Comparison of ENCODE assay signal across 30 cellular contexts in genomic region chr3:15847239-15847638, GRCh38.
"Had no signal": no experiment of that assay in that cellular context is flagged by ENCODE, and none has a peak within 500 bp of the region (broad histone marks: within the 10 kb centered on the region; RNA-seq: fewer than 3 reads in every experiment).

No MANE protein-coding gene starts in this region.

- H3K9me3 Mint-ChIP-seq: immature natural killer cell, naive B cell, natural killer cell had no signal

- H3K27ac Mint-ChIP-seq: immature natural killer cell, mesothelial cell of epicardium, natural killer cell, nephron progenitor cell had no signal

- H3K4me3 Mint-ChIP-seq: immature natural killer cell, mesothelial cell of epicardium, naive B cell, natural killer cell, nephron progenitor cell, neural progenitor cell had no signal

- FAIRE-seq: islet of Langerhans, kidney had no signal

- H3K4me1 Mint-ChIP-seq: mesothelial cell of epicardium, nephron progenitor cell had no signal

- H3K27me3 Mint-ChIP-seq: naive B cell had no signal

- H3K36me3 Mint-ChIP-seq: immature natural killer cell, natural killer cell had no signal

- H3K36me3 ChIP-seq: left lung, lower lobe of right lung, neutrophil, stomach, thyroid gland, transverse colon, upper lobe of left lung had no signal

- ATAC-seq: left colon, left lung, lower lobe of right lung, natural killer cell, right cardiac atrium, sciatic nerve had no signal

- DNase-seq: hypothalamus; immature natural killer cell; kidney; left colon; left lung; lower lobe of right lung; mammary epithelial cell; mesendoderm; naive B cell; natural killer cell; nephron progenitor cell; occipital lobe; retina; right cardiac atrium; stimulated activated CD4-positive, alpha-beta T cell treated with anti-CD3 and anti-CD28 coated beads, Interleukin-12 subunit alpha, Interleukin-12 subunit beta, amount 100 ng/mL, for 4 hours; stimulated activated CD4-positive, alpha-beta T cell treated with anti-CD3 and anti-CD28 coated beads, Interleukin-2, amount 100 ng/mL, for 24 hours; stimulated activated CD4-positive, alpha-beta T cell treated with anti-CD3 and anti-CD28 coated beads, Interleukin-4, amount 100 ng/mL, for 1 hour; stimulated activated naive CD4-positive, alpha-beta T cell; stomach; testis; thyroid gland; transverse colon; upper lobe of left lung had no signal

- H3K27me3 ChIP-seq: left lung, neural progenitor cell, neutrophil, stomach, testis, thyroid gland, transverse colon, upper lobe of left lung had no signal

- H3K9me3 ChIP-seq: left lung, lower lobe of right lung, neutrophil, stomach, testis, thyroid gland, transverse colon, upper lobe of left lung had no signal

- H3K9ac ChIP-seq: neural progenitor cell, parathyroid adenoma had no signal

- H3K4me3 ChIP-seq: left lung, lower lobe of right lung, neural progenitor cell, skin epidermis, stomach, testis, thyroid gland, transverse colon, upper lobe of left lung had no signal

- H2AFZ ChIP-seq: neural progenitor cell, parathyroid adenoma had no signal

- H3K4me1 ChIP-seq: left lung, lower lobe of right lung, parathyroid adenoma, testis, thyroid gland, upper lobe of left lung had no signal

- H3K27ac ChIP-seq: left lung, lower lobe of right lung, neural progenitor cell, neutrophil, parathyroid adenoma, skin epidermis, stomach, testis, thyroid gland, transverse colon, upper lobe of left lung had no signal
